13 cellular contexts compared by ENCODE assay signal in genomic region chr20:11311659-11312058, GRCh38.
DNase-seq lines count a peak whose midpoint lies in the region; ATAC-seq and TF ChIP-seq lines count a peak whose summit lies in the region.
"Had no signal": no experiment of that assay in that cellular context is flagged by ENCODE, and none has a peak within 500 bp of the region (broad histone marks: within the 10 kb centered on the region; RNA-seq: fewer than 3 reads in every experiment).

No MANE protein-coding gene starts in this region.

- peak; percentile 2 to 48 for DNase-seq in NCI-H524 (lab: John Stamatoyannopoulos, UW)
- DNase-seq in NCI-H524 treated with DMSO at 0.1 percent for 48 hours (lab: John Stamatoyannopoulos, UW), result no peak
- no peak for DNase-seq in left ventricle myocardium superior
- no peak for DNase-seq in Right ventricle myocardium inferior (ENCODE audit: missing footprints)
- peak; percentile 1 for DNase-seq in fibroblast of villous mesenchyme (ENCODE audit: low read depth)
- DNase-seq in HK-2 (ENCODE audit: unreplicated experiment), result no peak
- no peak for DNase-seq in NCI-H2227 (lab: John Stamatoyannopoulos, UW; ENCODE audit: unreplicated experiment)
- DNase-seq: AML-193; Caco-2; CD4-positive, alpha-beta T cell; HCEC 1CT had no signal

- H3K4me3 ChIP-seq in fibroblast of villous mesenchyme (ENCODE audit: low read depth, low read length), result no peak overlapping the region
- H3K4me3 ChIP-seq: A549, GM23338 had no signal

- intact Hi-C loops in left ventricle myocardium superior (cut with micrococcal nuclease), result no loop called here
- intact Hi-C loops in Right ventricle myocardium inferior (cut with DNase I), result no loop called here

- TF ChIP-seq CTCF in fibroblast of villous mesenchyme (IDR thresholded peaks at IDR 0.05; ENCODE audit: insufficient read depth, low read depth, low read length), result no peak

- ATAC-seq in left ventricle myocardium superior (peak; percentile 47), Right ventricle myocardium inferior (no peak)
- ATAC-seq: A549, GM23338 had no signal

Comparison
In these comparisons a context has a peak if more than half of its experiments do, and no peak if none do; other contexts are left out.
1. DNase-seq: peak in NCI-H524 (2 of 2) and fibroblast of villous mesenchyme (single experiment); none in NCI-H524 treated with DMSO at 0.1 percent for 48 hours (single experiment), left ventricle myocardium superior (single experiment), Right ventricle myocardium inferior (single experiment), HK-2 (single experiment) and NCI-H2227 (single experiment).